8 cellular contexts compared by ENCODE assay signal in the genomic region with DNA sequence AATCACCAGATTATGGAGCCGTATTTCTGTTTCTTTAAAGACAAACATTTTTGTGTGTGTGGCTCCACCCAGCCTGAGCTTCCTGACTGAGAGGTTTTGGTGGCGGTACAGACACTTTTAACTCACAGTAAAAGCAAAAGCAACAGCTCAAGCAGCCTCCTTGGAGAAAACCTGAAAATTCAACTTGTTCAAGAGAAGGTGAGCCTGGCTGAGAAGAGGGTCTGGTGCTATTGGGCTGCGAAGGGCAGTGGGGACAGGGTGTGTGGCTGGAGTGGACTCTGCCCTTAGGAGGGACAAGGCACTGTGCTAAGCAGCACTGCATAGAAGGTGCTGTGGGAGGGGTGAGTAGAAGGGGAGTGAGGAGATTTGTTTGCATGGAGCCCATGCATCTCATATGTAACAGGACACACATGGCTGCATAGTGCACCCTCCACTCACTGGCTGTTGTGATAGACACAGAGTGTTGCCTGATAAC. TPM values are rescaled to one million over a fixed set of nuclear protein-coding genes. Genes with fewer than 3 reads are reported as not detected.
A peak's percentile ranks its signal among the peaks of the same experiment; 100 is the strongest.
DNase-seq lines count a peak whose midpoint lies in the region; ATAC-seq and FAIRE-seq lines count a peak whose summit lies in the region.

Gene GIMAP7, plus strand, starts transcription at position 125 of the 475 bp plus-strand sequence. CDS start 5,103 bp downstream, outside the sequence.

- peaks cover 0 to 11% of the 10 kb centered on the region in 2 donors for H3K9me3 Mint-ChIP-seq in activated naive CD4-positive, alpha-beta T cell treated with anti-CD3 and anti-CD28 coated beads, Interleukin-2, amount 50 U/mL, for 72 hours

- H4K20me1 ChIP-seq in Karpas-422 (ENCODE audit: insufficient read depth, low read depth, low read length) = no peaks in the 10 kb centered on the region

- ATAC-seq in GM19023 (IDR thresholded peaks at IDR 0.05; ENCODE audit: unreplicated experiment) (peak; percentile 68), HG03571 (IDR thresholded peaks at IDR 0.05; ENCODE audit: unreplicated experiment) (peak; percentile 61), HG03457 (IDR thresholded peaks at IDR 0.05; ENCODE audit: unreplicated experiment) (no peak)
- ATAC-seq in activated naive CD4-positive, alpha-beta T cell treated with anti-CD3 and anti-CD28 coated beads, Interleukin-2, amount 50 U/mL, for 72 hours = peak; percentile 77 to 83

- no peaks in the 10 kb centered on the region for H3K79me2 ChIP-seq in Karpas-422 (ENCODE audit: low read length)

- no peaks in the 10 kb centered on the region for H3K9me2 ChIP-seq in Karpas-422 (replicated peaks; ENCODE audit: insufficient read depth, low read length)

- WGBS in urinary bladder = 48% methylated on average over 3 of the region's 3 CpGs

- H3K4me1 ChIP-seq in muscle layer of colon (ENCODE audit: insufficient read depth, low read length) (no peaks in the 10 kb centered on the region), urinary bladder (ENCODE audit: insufficient read depth) (no peaks in the 10 kb centered on the region), Karpas-422 (ENCODE audit: low read length) (no peaks in the 10 kb centered on the region)

- peak; percentile 52 to 63 for DNase-seq in activated naive CD4-positive, alpha-beta T cell treated with anti-CD3 and anti-CD28 coated beads, Interleukin-2, amount 50 U/mL, for 72 hours (ENCODE audit: low spot score in 2 of 2)
- DNase-seq in urothelium cell line (ENCODE audit: low spot score) (no peak), Karpas-422 (no peak)

- H3K27ac Mint-ChIP-seq in activated naive CD4-positive, alpha-beta T cell treated with anti-CD3 and anti-CD28 coated beads, Interleukin-2, amount 50 U/mL, for 72 hours = peak within 1 kb of the TSS; percentile 87 to 96

- H3K9me3 ChIP-seq in muscle layer of colon (ENCODE audit: low read length) (no peaks in the 10 kb centered on the region), Karpas-422 (ENCODE audit: low read length) (no peaks in the 10 kb centered on the region)

- H3K4me3 ChIP-seq in muscle layer of colon (ENCODE audit: low read depth in 1 of 2, low read length in 2 of 2) (peak within 1 kb of the TSS in 1 of 2 donors; percentile 26), urinary bladder (ENCODE audit: low read depth, low read length) (peak within 1 kb of the TSS; percentile 39), Karpas-422 (ENCODE audit: low read length) (no peak within 1 kb of the TSS)

- no peak within 1 kb of the TSS for H2AFZ ChIP-seq in Karpas-422 (ENCODE audit: low read length)

- peaks cover 23 to 52% of the 10 kb centered on the region in 2 donors for H3K36me3 Mint-ChIP-seq in activated naive CD4-positive, alpha-beta T cell treated with anti-CD3 and anti-CD28 coated beads, Interleukin-2, amount 50 U/mL, for 72 hours

- H3K4me2 ChIP-seq in Karpas-422 (ENCODE audit: low read depth, low read length, poor library complexity, severe bottlenecking) = no peak within 1 kb of the TSS

- H3K9ac ChIP-seq in muscle layer of colon (ENCODE audit: low read length) (no peak within 1 kb of the TSS), Karpas-422 (ENCODE audit: low read length) (no peak within 1 kb of the TSS)

- FAIRE-seq in urothelium cell line (lab: Jason Lieb, UNC) = no peak

- H3K36me3 ChIP-seq in muscle layer of colon (ENCODE audit: insufficient read depth, low read length) (no peaks in the 10 kb centered on the region), urinary bladder (ENCODE audit: insufficient read depth) (no peaks in the 10 kb centered on the region), Karpas-422 (ENCODE audit: insufficient read depth, low read length) (no peaks in the 10 kb centered on the region)

- peak within 1 kb of the TSS; percentile 7 for H3K27ac ChIP-seq in muscle layer of colon (ENCODE audit: low read depth, low read length)
- H3K27ac ChIP-seq in urinary bladder (ENCODE audit: low read depth) = no peak within 1 kb of the TSS
- no peak within 1 kb of the TSS for H3K27ac ChIP-seq in Karpas-422 (ENCODE audit: low read length)

- H3K27me3 ChIP-seq in muscle layer of colon (ENCODE audit: control insufficient read depth in 1 of 2, insufficient read depth in 2 of 2, low read length in 2 of 2) (no peaks in the 10 kb centered on the region), Karpas-422 (ENCODE audit: low read length) (no peaks in the 10 kb centered on the region)

RNA-seq across cellular contexts. Expression of gene GIMAP7, which starts in this region (rescaled TPM):
- total RNA-seq in activated naive CD4-positive, alpha-beta T cell treated with anti-CD3 and anti-CD28 coated beads, Interleukin-2, amount 50 U/mL, for 72 hours = 10 to 100 TPM; 32.2 to 79.9 TPM
- 16.2 TPM for total RNA-seq in urinary bladder
- polyA plus RNA-seq in urinary bladder = 33.2 TPM
- total RNA-seq in Karpas-422 (2014; rRNA removed; shearing (Covaris generic); ENCODE audit: low replicate concordance) = not detected in 2 replicates

Comparison
In these comparisons a context has a peak if more than half of its experiments do, and no peak if none do; other contexts are left out.
1. RNA of gene GIMAP7 (total RNA-seq): 32.2 to 79.9 TPM in activated naive CD4-positive, alpha-beta T cell treated with anti-CD3 and anti-CD28 coated beads, Interleukin-2, amount 50 U/mL, for 72 hours and 16.2 TPM in urinary bladder (single experiment); not detected in Karpas-422; every median in the first group is over 10 times any median in the second.
2. DNase-seq: peak in activated naive CD4-positive, alpha-beta T cell treated with anti-CD3 and anti-CD28 coated beads, Interleukin-2, amount 50 U/mL, for 72 hours (2 of 2); none in urothelium cell line (single experiment) and Karpas-422 (single experiment).